11 cellular contexts compared by ENCODE assay signal in genomic region chr6:127446356-127446755, GRCh38. TPM values are rescaled to one million over a fixed set of nuclear protein-coding genes. Genes with fewer than 3 reads are reported as not detected.
"Had no signal": no experiment of that assay in that cellular context is flagged by ENCODE, and none has a peak within 500 bp of the region (broad histone marks: within the 10 kb centered on the region; RNA-seq: fewer than 3 reads in every experiment).

No MANE protein-coding gene starts in this region.

- H3K4me1 ChIP-seq: foreskin keratinocyte, heart left ventricle had no signal

- H3K36me3 ChIP-seq: thoracic aorta had no signal

- H3K9me3 ChIP-seq: heart left ventricle, thoracic aorta had no signal

- DNase-seq: activated effector memory CD4-positive, alpha-beta T cell treated with Interleukin-2 at 50 U/mL for 16 hours; activated T-cell treated with anti-CD3 and anti-CD28 coated beads, Interleukin-2, amount 50 U/mL, for 24 hours; brain microvascular endothelial cell; cerebellar nuclear complex; dermis blood vessel endothelial cell; foreskin keratinocyte; heart left ventricle; islet precursor cell; stimulated activated CD4-positive, alpha-beta T cell treated with anti-CD3 and anti-CD28 coated beads, Interleukin-4, amount 100 ng/mL, for 1 hour; stimulated activated CD8-positive, alpha-beta memory T cell treated with anti-CD3 and anti-CD28 coated beads, Interleukin-4, amount 100 ng/mL, for 48 hours had no signal

- H3K27me3 ChIP-seq: brain microvascular endothelial cell, foreskin keratinocyte, heart left ventricle had no signal

- H3K4me3 ChIP-seq: heart left ventricle, thoracic aorta had no signal

- H3K27ac ChIP-seq: brain microvascular endothelial cell, foreskin keratinocyte, heart left ventricle, thoracic aorta had no signal

RNA-seq across cellular contexts. Expression of gene KIAA0408, which starts 12.8 kb away (rescaled TPM):
- total RNA-seq: foreskin keratinocyte had no signal
- polyA plus RNA-seq: foreskin keratinocyte had no signal
